14 cellular contexts compared by ENCODE assay signal in the genomic region with DNA sequence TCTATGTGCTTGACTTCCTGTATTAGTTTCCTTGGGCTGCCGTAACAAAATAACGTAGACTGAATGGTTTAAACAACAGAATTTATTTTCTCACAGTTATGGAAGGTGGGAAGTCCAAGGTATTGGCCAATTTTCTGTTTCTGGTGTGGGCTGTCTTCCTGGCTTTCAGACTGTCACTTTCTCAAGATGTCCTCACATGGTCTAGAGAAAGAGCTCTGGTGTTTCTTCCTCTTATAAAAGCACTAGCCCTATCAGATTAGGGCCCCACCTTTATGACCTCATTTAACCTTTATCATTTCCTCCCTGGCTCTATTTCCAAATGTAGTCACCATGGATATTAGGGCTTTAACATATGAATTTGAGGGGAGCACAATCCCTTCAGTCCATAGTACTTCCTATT.
"Had no signal": no experiment of that assay in that cellular context is flagged by ENCODE, and none has a peak within 500 bp of the region (broad histone marks: within the 10 kb centered on the region; RNA-seq: fewer than 3 reads in every experiment).

No MANE protein-coding gene starts in this region.

- H3K27ac ChIP-seq: cardiac muscle cell, colonic mucosa, stomach, thoracic aorta, uterus had no signal

- H3K27me3 ChIP-seq: cardiac muscle cell, colonic mucosa, stomach, uterus had no signal

- H3K4me3 ChIP-seq: cardiac muscle cell, colonic mucosa, stomach, thoracic aorta, uterus had no signal

- H3K36me3 ChIP-seq: cardiac muscle cell, colonic mucosa, stomach, thoracic aorta, uterus had no signal

- ATAC-seq: effector memory CD8-positive, alpha-beta T cell had no signal

- H3K4me1 ChIP-seq: colonic mucosa, uterus had no signal

- H3K27ac Mint-ChIP-seq: activated CD4-positive, alpha-beta T cell treated with anti-CD3 and anti-CD28 coated beads, Interleukin-2, amount 10 ng/mL, durations not matched to agents 7 days and 5 days; T-helper 1 cell treated with Interleukin-12 subunit alpha and Interleukin-12 subunit beta and Interleukin-4 antibody, amounts not matched to agents 30 μg/mL and 1 μg/mL, for 36 hours had no signal

- DNase-seq: activated CD4-positive, alpha-beta T cell treated with anti-CD3 and anti-CD28 coated beads, Interleukin-2, amount 10 ng/mL, durations not matched to agents 7 days and 5 days; activated CD4-positive, CD25-positive, alpha-beta regulatory T cell; activated CD8-positive, alpha-beta memory T cell treated with anti-CD3 and anti-CD28 coated beads for 24 hours; activated naive CD4-positive, alpha-beta T cell treated with Interleukin-2 at 50 U/mL for 16 hours; colonic mucosa; effector memory CD8-positive, alpha-beta T cell; hypothalamus; mammary epithelial cell; stimulated activated CD4-positive, alpha-beta T cell treated with anti-CD3 and anti-CD28 coated beads, Interleukin-15, amount 100 ng/mL, for 24 hours; stomach; uterus had no signal

- H3K4me3 Mint-ChIP-seq: activated CD4-positive, alpha-beta T cell treated with anti-CD3 and anti-CD28 coated beads, Interleukin-2, amount 10 ng/mL, durations not matched to agents 7 days and 5 days; T-helper 1 cell treated with Interleukin-12 subunit alpha and Interleukin-12 subunit beta and Interleukin-4 antibody, amounts not matched to agents 30 μg/mL and 1 μg/mL, for 36 hours had no signal

- H3K9me3 ChIP-seq: colonic mucosa, stomach, thoracic aorta, uterus had no signal

- H3K9me3 Mint-ChIP-seq: activated CD4-positive, alpha-beta T cell treated with anti-CD3 and anti-CD28 coated beads, Interleukin-2, amount 10 ng/mL, durations not matched to agents 7 days and 5 days; effector memory CD8-positive, alpha-beta T cell; T-helper 1 cell treated with Interleukin-12 subunit alpha and Interleukin-12 subunit beta and Interleukin-4 antibody, amounts not matched to agents 30 μg/mL and 1 μg/mL, for 36 hours had no signal
